Comparison of ENCODE assay signal across 9 cellular contexts in genomic region chr4:73221734-73222133, GRCh38. TPM values are rescaled to one million over a fixed set of nuclear protein-coding genes. Genes with fewer than 3 reads are reported as not detected.
DNase-seq lines count a peak whose midpoint lies in the region; ATAC-seq and TF ChIP-seq lines count a peak whose summit lies in the region.
"Had no signal": no experiment of that assay in that cellular context is flagged by ENCODE, and none has a peak within 500 bp of the region (broad histone marks: within the 10 kb centered on the region; RNA-seq: fewer than 3 reads in every experiment).

No MANE protein-coding gene starts in this region.

- H3K4me1 ChIP-seq in osteoblast (ENCODE audit: insufficient read depth, low read length), result peaks cover 16% of the 10 kb centered on the region

- H3K36me3 Mint-ChIP-seq in effector memory CD8-positive, alpha-beta T cell (ENCODE audit: insufficient read depth), result peaks cover 13% of the 10 kb centered on the region

- H4K20me1 ChIP-seq in osteoblast (ENCODE audit: insufficient read depth, low read length), result peaks cover 10% of the 10 kb centered on the region

- H3K4me3 ChIP-seq in osteoblast (ENCODE audit: insufficient read depth, low read length), result peak overlapping the region; percentile 42

- H3K36me3 ChIP-seq in osteoblast (ENCODE audit: insufficient read depth, low read length), result no peaks in the 10 kb centered on the region

- no peaks in the 10 kb centered on the region for H3K9me3 ChIP-seq in osteoblast (ENCODE audit: low read depth, low read length)

- H3K27ac Mint-ChIP-seq in effector memory CD8-positive, alpha-beta T cell, result peak overlapping the region in 1 of 2 donors; percentile 49

- peak overlapping the region in 1 of 2 donors; percentile 40 for H3K4me3 Mint-ChIP-seq in effector memory CD8-positive, alpha-beta T cell

- H3K4me2 ChIP-seq in osteoblast (ENCODE audit: insufficient read depth, low read length), result peak overlapping the region; percentile 84

- peaks cover 80% of the 10 kb centered on the region for H3K79me2 ChIP-seq in osteoblast (ENCODE audit: insufficient read depth, low read length)

- no peak for TF ChIP-seq CTCF in osteoblast (IDR thresholded peaks at IDR 0.05; ENCODE audit: extremely low read depth, low read depth, low read length)

- no peak for ATAC-seq in effector memory CD8-positive, alpha-beta T cell (replicated peaks)
- ATAC-seq in activated CD4-positive, CD25-positive, alpha-beta regulatory T cell treated with anti-CD3 and anti-CD28 coated beads, Interleukin-2, amount 50 U/mL, for 24 hours, result no peak

- H2AFZ ChIP-seq in osteoblast (ENCODE audit: low read length), result no peak overlapping the region

- H3K27ac ChIP-seq in osteoblast (ENCODE audit: low read depth, low read length), result peak overlapping the region; percentile 11

- no peaks in the 10 kb centered on the region for H3K9me3 Mint-ChIP-seq in effector memory CD8-positive, alpha-beta T cell

- no peaks in the 10 kb centered on the region for H3K27me3 ChIP-seq in osteoblast (ENCODE audit: insufficient read depth, low read length)

- no peaks in the 10 kb centered on the region for H3K27me3 Mint-ChIP-seq in effector memory CD8-positive, alpha-beta T cell

- peaks cover 18 to 26% of the 10 kb centered on the region in 2 donors for H3K4me1 Mint-ChIP-seq in effector memory CD8-positive, alpha-beta T cell (ENCODE audit: low read depth in 2 of 2)

- peak; percentile 5 for DNase-seq in NCI-H1092 treated with DMSO at 0.1 percent for 48 hours (lab: John Stamatoyannopoulos, UW)
- no peak for DNase-seq in NCI-H1092 (lab: John Stamatoyannopoulos, UW)
- peak; percentile 1 for DNase-seq in NCI-H2107 (lab: John Stamatoyannopoulos, UW)
- DNase-seq in dermis blood vessel endothelial cell, result peak; percentile 15
- no peak for DNase-seq in osteoblast (ENCODE audit: insufficient read length, low spot score, missing footprints)
- no peak for DNase-seq in effector memory CD8-positive, alpha-beta T cell
- DNase-seq in NOMO-1 treated with dmso at 0.1 percent for 144 hours (lab: John Stamatoyannopoulos, UW; ENCODE audit: unreplicated experiment), result no peak
- DNase-seq: NCI-H2081 had no signal

RNA-seq across cellular contexts. Expression of gene ANKRD17, which starts 36.9 kb away (rescaled TPM):
- total RNA-seq in dermis blood vessel endothelial cell (56.0 and 90.3 TPM in 2 replicates), osteoblast (49.9 and 53.0 TPM in 2 replicates)

Comparison
In these comparisons a context has a peak if more than half of its experiments do, and no peak if none do; other contexts are left out.
1. DNase-seq: peak in NCI-H1092 treated with DMSO at 0.1 percent for 48 hours (single experiment), NCI-H2107 (single experiment) and dermis blood vessel endothelial cell (single experiment); none in NCI-H1092 (single experiment), osteoblast (single experiment), effector memory CD8-positive, alpha-beta T cell (0 of 3) and NOMO-1 treated with dmso at 0.1 percent for 144 hours (single experiment).